Comparison of ENCODE assay signal across 1 cellular context in the genomic region with DNA sequence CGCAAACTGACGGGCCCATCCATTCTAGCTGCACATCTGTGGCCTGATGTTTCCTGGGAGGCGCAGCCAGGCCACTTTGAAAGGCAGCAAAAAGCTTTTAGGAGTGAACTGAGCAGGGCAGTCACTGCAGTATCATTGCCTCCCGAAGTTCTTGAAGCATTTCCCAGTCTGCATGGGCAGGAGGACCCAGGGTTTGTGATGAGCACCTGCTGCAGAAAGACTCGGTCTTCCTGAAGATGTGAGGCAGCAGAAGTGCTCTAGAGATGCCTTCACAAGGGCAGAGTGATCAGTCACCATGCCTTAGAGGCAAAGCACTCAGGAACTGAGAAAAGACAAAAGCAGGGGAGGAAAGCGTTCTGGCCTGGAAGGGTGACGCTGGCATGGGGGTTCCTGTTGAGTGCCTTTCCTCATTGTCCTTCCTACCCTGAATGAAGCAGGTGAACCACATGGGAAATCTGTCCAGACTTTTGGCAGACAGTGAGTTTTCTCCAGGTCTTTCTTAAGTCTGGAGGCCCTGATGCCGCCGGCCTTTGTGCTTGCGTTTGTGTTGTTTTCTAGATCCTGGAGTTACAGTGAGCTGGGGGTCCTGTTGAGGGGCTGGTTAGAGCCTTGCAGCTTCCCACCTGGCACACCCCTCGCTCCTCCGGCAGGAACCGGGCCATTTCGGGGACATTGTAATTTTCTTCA.
TF ChIP-seq lines count a peak whose summit lies in the region.

No MANE protein-coding gene starts in this region.

TF ChIP-seq in K562, 482 proteins besides CTCF, POLR2A, EP300 and RAD21:
- TF ChIP-seq HNRNPL (IDR thresholded peaks at IDR 0.05; ENCODE audit: low read depth, low read length) (no peak), KAT7 (CRISPR knock-in tag; IDR thresholded peaks at IDR 0.05; ENCODE audit: borderline replicate concordance) (0 out of 2 replicates have a peak, but pooled peaks have one; percentile 17), ZBTB7A (IDR thresholded peaks at IDR 0.05; ENCODE audit: borderline replicate concordance, control insufficient read depth, low read depth, low read length) (peak; percentile 31; the same call in 1 of the 2 replicates), TBL1XR1 (IDR thresholded peaks at IDR 0.05; ENCODE audit: low read length in 2 of 2) (no peak)
- TF ChIP-seq, protein P1, sequence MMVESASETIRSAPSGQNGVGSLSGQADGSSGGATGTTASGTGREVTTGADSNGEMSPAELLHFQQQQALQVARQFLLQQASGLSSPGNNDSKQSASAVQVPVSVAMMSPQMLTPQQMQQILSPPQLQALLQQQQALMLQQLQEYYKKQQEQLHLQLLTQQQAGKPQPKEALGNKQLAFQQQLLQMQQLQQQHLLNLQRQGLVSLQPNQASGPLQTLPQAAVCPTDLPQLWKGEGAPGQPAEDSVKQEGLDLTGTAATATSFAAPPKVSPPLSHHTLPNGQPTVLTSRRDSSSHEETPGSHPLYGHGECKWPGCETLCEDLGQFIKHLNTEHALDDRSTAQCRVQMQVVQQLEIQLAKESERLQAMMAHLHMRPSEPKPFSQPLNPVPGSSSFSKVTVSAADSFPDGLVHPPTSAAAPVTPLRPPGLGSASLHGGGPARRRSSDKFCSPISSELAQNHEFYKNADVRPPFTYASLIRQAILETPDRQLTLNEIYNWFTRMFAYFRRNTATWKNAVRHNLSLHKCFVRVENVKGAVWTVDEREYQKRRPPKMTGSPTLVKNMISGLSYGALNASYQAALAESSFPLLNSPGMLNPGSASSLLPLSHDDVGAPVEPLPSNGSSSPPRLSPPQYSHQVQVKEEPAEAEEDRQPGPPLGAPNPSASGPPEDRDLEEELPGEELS (CRISPR knock-in tag; IDR thresholded peaks at IDR 0.05; ENCODE audit: borderline replicate concordance) = 0 out of 2 replicates have a peak, but pooled peaks have one; percentile 67
